ENCODE assay signal across 1 cellular context in genomic region chr3:85495602-85496001, GRCh38.
TF ChIP-seq lines count a peak whose summit lies in the region.

No MANE protein-coding gene starts in this region.

TF ChIP-seq in GM23338, 12 proteins besides CTCF, POLR2A, EP300 and RAD21 (continued from another document):
- no peak for TF ChIP-seq ZNF462 (CRISPR knock-in tag; IDR thresholded peaks at IDR 0.05)
- TF ChIP-seq ZNF331 (CRISPR knock-in tag; IDR thresholded peaks at IDR 0.05; ENCODE audit: low read depth) = no peak
